Comparison of ENCODE assay signal across 8 cellular contexts in the genomic region with DNA sequence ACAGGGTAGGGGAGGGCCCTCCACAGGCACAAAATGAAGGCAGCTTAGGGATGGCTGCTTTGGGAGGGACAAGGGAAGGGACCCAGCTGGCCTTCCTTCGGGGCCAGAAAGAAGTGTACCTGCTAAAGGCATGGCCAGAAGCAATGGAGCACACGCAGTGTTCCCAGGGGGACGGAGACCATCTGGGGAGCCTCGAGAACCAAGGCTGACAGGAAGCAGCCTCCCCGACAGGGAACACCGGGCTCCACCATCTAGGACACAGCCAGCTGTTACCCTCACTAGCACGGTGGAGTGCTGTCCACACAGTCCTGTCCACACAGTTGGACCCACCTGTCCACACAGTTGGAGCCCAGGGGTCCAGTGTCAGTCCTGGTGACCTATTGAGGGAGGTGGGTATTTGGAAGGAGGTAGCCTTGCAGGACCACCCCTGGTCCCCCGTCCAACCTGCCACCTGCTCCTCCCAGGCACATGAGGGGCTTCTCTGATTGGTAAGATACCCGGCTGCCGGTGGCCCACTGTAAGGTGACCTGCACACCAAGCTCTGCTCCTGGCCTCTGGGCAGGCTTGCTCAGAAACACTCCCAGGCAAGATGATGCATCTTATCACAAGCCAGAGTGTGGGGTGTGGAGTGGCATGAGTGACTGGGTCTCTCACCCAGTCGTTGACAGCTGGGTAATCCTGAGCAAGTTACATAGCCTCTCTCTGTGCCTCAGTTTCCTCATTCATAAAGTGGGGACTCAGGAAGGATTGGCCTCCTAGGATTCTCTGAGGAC. TPM values are rescaled to one million over a fixed set of nuclear protein-coding genes. Genes with fewer than 3 reads are reported as not detected.
DNase-seq lines count a peak whose midpoint lies in the region; ATAC-seq and TF ChIP-seq lines count a peak whose summit lies in the region.

No MANE protein-coding gene starts in this region.

- peak; percentile 61 for ATAC-seq in activated CD8-positive, alpha-beta T cell treated with anti-CD3 and anti-CD28 coated beads for 36 hours
- ATAC-seq in stimulated activated naive B cell treated with anti-CD40 and anti-IgM and Interleukin-4, amounts not matched to agents 10 μg/mL and 1 μg/mL and 100 μg/mL, for 72 hours (replicated peaks): peak; percentile 31 to 44
- no peak for ATAC-seq in mucosa of descending colon
- ATAC-seq in GM21360 (IDR thresholded peaks at IDR 0.05; ENCODE audit: unreplicated experiment): no peak

- H3K4me1 ChIP-seq in mucosa of descending colon (ENCODE audit: low read depth): peaks cover 11% of the 10 kb centered on the region

- H3K4me1 Mint-ChIP-seq in activated CD8-positive, alpha-beta T cell treated with anti-CD3 and anti-CD28 coated beads for 36 hours (ENCODE audit: low read depth): peaks cover 54% of the 10 kb centered on the region
- H3K4me1 Mint-ChIP-seq in stimulated activated naive B cell treated with anti-CD40 and anti-IgM and Interleukin-4, amounts not matched to agents 10 μg/mL and 1 μg/mL and 100 μg/mL, for 72 hours: peaks cover 9 to 22% of the 10 kb centered on the region in 2 donors

- intact Hi-C loops in activated CD8-positive, alpha-beta T cell treated with anti-CD3 and anti-CD28 coated beads for 36 hours (cut with micrococcal nuclease): loop anchor here (5.0 kb wide), 1 partner anchor 103 kb away; no protein-coding TSS in a partner anchor
- intact Hi-C loops in mucosa of descending colon (cut with DNase I, micrococcal nuclease): no loop called here

- no peaks in the 10 kb centered on the region for H3K9me3 ChIP-seq in mucosa of descending colon

- DNase-seq in NCI-H1694 (lab: John Stamatoyannopoulos, UW) (peak; percentile 26), NCI-H1694 treated with DMSO at 0.1 percent for 48 hours (lab: John Stamatoyannopoulos, UW) (no peak), fibroblast of mammary gland (ENCODE audit: low read depth) (peak; percentile 91), mucosa of descending colon (no peak), AML-193 (lab: John Stamatoyannopoulos, UW) (no peak)
- peak; percentile 63 for DNase-seq in activated CD8-positive, alpha-beta T cell treated with anti-CD3 and anti-CD28 coated beads for 36 hours
- DNase-seq in stimulated activated naive B cell treated with anti-CD40 and anti-IgM and Interleukin-4, amounts not matched to agents 10 μg/mL and 1 μg/mL and 100 μg/mL, for 72 hours: no peak

- POLR2A ChIA-PET in activated CD8-positive, alpha-beta T cell treated with anti-CD3 and anti-CD28 coated beads for 36 hours (lab: Charles Lee): interaction anchor here (0.7 to 2.2 kb wide), 5 partner anchors 10 to 51 kb away, joined by 3 to 7 read pairs (median 4); a partner anchor contains a TSS

- peak overlapping the region; percentile 48 for H3K4me3 Mint-ChIP-seq in activated CD8-positive, alpha-beta T cell treated with anti-CD3 and anti-CD28 coated beads for 36 hours
- H3K4me3 Mint-ChIP-seq in stimulated activated naive B cell treated with anti-CD40 and anti-IgM and Interleukin-4, amounts not matched to agents 10 μg/mL and 1 μg/mL and 100 μg/mL, for 72 hours: peak overlapping the region; percentile 2 to 5

- CTCF ChIA-PET in activated CD8-positive, alpha-beta T cell treated with anti-CD3 and anti-CD28 coated beads for 36 hours (lab: Charles Lee): interaction anchor here (1.0 to 1.6 kb wide), 4 partner anchors 12 to 22 kb away, joined by 4 to 5 read pairs (median 4); a partner anchor contains a TSS

- no peaks in the 10 kb centered on the region for H3K36me3 Mint-ChIP-seq in activated CD8-positive, alpha-beta T cell treated with anti-CD3 and anti-CD28 coated beads for 36 hours (ENCODE audit: low read depth)
- H3K36me3 Mint-ChIP-seq in stimulated activated naive B cell treated with anti-CD40 and anti-IgM and Interleukin-4, amounts not matched to agents 10 μg/mL and 1 μg/mL and 100 μg/mL, for 72 hours: peaks cover 0 to 2% of the 10 kb centered on the region in 2 donors

- H3K4me3 ChIP-seq in fibroblast of mammary gland (ENCODE audit: control insufficient read depth, low read depth, low read length) (no peak overlapping the region), mucosa of descending colon (no peak overlapping the region)

- H3K9me3 Mint-ChIP-seq in activated CD8-positive, alpha-beta T cell treated with anti-CD3 and anti-CD28 coated beads for 36 hours: no peaks in the 10 kb centered on the region
- H3K9me3 Mint-ChIP-seq in stimulated activated naive B cell treated with anti-CD40 and anti-IgM and Interleukin-4, amounts not matched to agents 10 μg/mL and 1 μg/mL and 100 μg/mL, for 72 hours: no peaks in the 10 kb centered on the region

- peaks cover 19% of the 10 kb centered on the region for H3K27me3 Mint-ChIP-seq in activated CD8-positive, alpha-beta T cell treated with anti-CD3 and anti-CD28 coated beads for 36 hours
- peaks cover 20 to 64% of the 10 kb centered on the region in 2 donors for H3K27me3 Mint-ChIP-seq in stimulated activated naive B cell treated with anti-CD40 and anti-IgM and Interleukin-4, amounts not matched to agents 10 μg/mL and 1 μg/mL and 100 μg/mL, for 72 hours

- peak overlapping the region; percentile 96 for H3K27ac Mint-ChIP-seq in activated CD8-positive, alpha-beta T cell treated with anti-CD3 and anti-CD28 coated beads for 36 hours
- H3K27ac Mint-ChIP-seq in stimulated activated naive B cell treated with anti-CD40 and anti-IgM and Interleukin-4, amounts not matched to agents 10 μg/mL and 1 μg/mL and 100 μg/mL, for 72 hours: peak overlapping the region; percentile 4

- TF ChIP-seq CTCF in activated CD8-positive, alpha-beta T cell treated with anti-CD3 and anti-CD28 coated beads for 36 hours (IDR thresholded peaks at IDR 0.05): no peak
- TF ChIP-seq CTCF in fibroblast of mammary gland (conservative IDR thresholded peaks at IDR 0.05; ENCODE audit: control insufficient read depth, insufficient read depth, low read depth, low read length) (no peak), mucosa of descending colon (IDR thresholded peaks at IDR 0.05) (no peak)

- no peaks in the 10 kb centered on the region for H3K36me3 ChIP-seq in mucosa of descending colon (ENCODE audit: low read depth)

RNA-seq across cellular contexts. Expression of a gene that starts 20.5 kb away (rescaled TPM):
- 10 to 100 TPM; 25.5 to 26.5 TPM for total RNA-seq in activated CD8-positive, alpha-beta T cell treated with anti-CD3 and anti-CD28 coated beads for 36 hours
- 10 to 100 TPM; 31.4 to 59.1 (median 37.1) TPM for total RNA-seq in mucosa of descending colon

Comparison
In these comparisons a context has a peak if more than half of its experiments do, and no peak if none do; other contexts are left out.
1. DNase-seq: peak in NCI-H1694 (single experiment), activated CD8-positive, alpha-beta T cell treated with anti-CD3 and anti-CD28 coated beads for 36 hours (single experiment) and fibroblast of mammary gland (single experiment); none in NCI-H1694 treated with DMSO at 0.1 percent for 48 hours (single experiment), stimulated activated naive B cell treated with anti-CD40 and anti-IgM and Interleukin-4, amounts not matched to agents 10 μg/mL and 1 μg/mL and 100 μg/mL, for 72 hours (single experiment), mucosa of descending colon (0 of 3) and AML-193 (0 of 2).
2. ATAC-seq: peak in activated CD8-positive, alpha-beta T cell treated with anti-CD3 and anti-CD28 coated beads for 36 hours (single experiment) and stimulated activated naive B cell treated with anti-CD40 and anti-IgM and Interleukin-4, amounts not matched to agents 10 μg/mL and 1 μg/mL and 100 μg/mL, for 72 hours (2 of 2); none in mucosa of descending colon (single experiment) and GM21360 (single experiment).